9 cellular contexts compared by ENCODE assay signal in genomic region chr4:93199492-93199891, GRCh38.
DNase-seq lines count a peak whose midpoint lies in the region; ATAC-seq and TF ChIP-seq lines count a peak whose summit lies in the region.
"Had no signal": no experiment of that assay in that cellular context is flagged by ENCODE, and none has a peak within 500 bp of the region (broad histone marks: within the 10 kb centered on the region; RNA-seq: fewer than 3 reads in every experiment).

No MANE protein-coding gene starts in this region.

- H3K27ac Mint-ChIP-seq in endothelial cell (ENCODE audit: unreplicated experiment): no peak overlapping the region
- H3K27ac Mint-ChIP-seq in activated naive CD8-positive, alpha-beta T cell treated with anti-CD3 and anti-CD28 coated beads, Interleukin-2, amount 50 U/mL, for 24 hours: no peak overlapping the region
- H3K27ac Mint-ChIP-seq: IgD-negative memory B cell had no signal

- H3K4me1 Mint-ChIP-seq in endothelial cell (ENCODE audit: unreplicated experiment): peaks cover 15% of the 10 kb centered on the region
- H3K4me1 Mint-ChIP-seq in activated naive CD8-positive, alpha-beta T cell treated with anti-CD3 and anti-CD28 coated beads, Interleukin-2, amount 50 U/mL, for 24 hours: no peaks in the 10 kb centered on the region
- H3K4me1 Mint-ChIP-seq: IgD-negative memory B cell had no signal

- DNase-seq in ELF-1 (ENCODE audit: low read depth, low spot score) (peak; percentile 42), HPDE6-E6E7 (ENCODE audit: extremely low spot score) (peak; percentile 26), NCI-H82 treated with DMSO at 0.1 percent for 48 hours (lab: John Stamatoyannopoulos, UW; ENCODE audit: unreplicated experiment) (peak; percentile 45), endothelial cell (ENCODE audit: low spot score) (peak; percentile 16), non-pigmented ciliary epithelial cell (ENCODE audit: low read depth) (peak; percentile 13), nucleus accumbens (lab: John Stamatoyannopoulos, UW) (no peak)
- DNase-seq in activated naive CD8-positive, alpha-beta T cell treated with anti-CD3 and anti-CD28 coated beads, Interleukin-2, amount 50 U/mL, for 24 hours: no peak
- DNase-seq in activated CD8-positive, alpha-beta memory T cell treated with anti-CD3 and anti-CD28 coated beads, Interleukin-2, amount 50 U/mL, for 48 hours: no peak

- ATAC-seq in activated naive CD8-positive, alpha-beta T cell treated with anti-CD3 and anti-CD28 coated beads, Interleukin-2, amount 50 U/mL, for 24 hours: no peak

- no peaks in the 10 kb centered on the region for H3K27me3 Mint-ChIP-seq in endothelial cell (ENCODE audit: unreplicated experiment)
- no peaks in the 10 kb centered on the region for H3K27me3 Mint-ChIP-seq in activated naive CD8-positive, alpha-beta T cell treated with anti-CD3 and anti-CD28 coated beads, Interleukin-2, amount 50 U/mL, for 24 hours
- H3K27me3 Mint-ChIP-seq: IgD-negative memory B cell had no signal

- peak; percentile 41 for TF ChIP-seq CTCF in endothelial cell (IDR thresholded peaks at IDR 0.05; ENCODE audit: unreplicated experiment)

- H3K36me3 Mint-ChIP-seq in endothelial cell (ENCODE audit: low read depth, unreplicated experiment): no peaks in the 10 kb centered on the region
- H3K36me3 Mint-ChIP-seq in activated naive CD8-positive, alpha-beta T cell treated with anti-CD3 and anti-CD28 coated beads, Interleukin-2, amount 50 U/mL, for 24 hours (ENCODE audit: low read depth): no peaks in the 10 kb centered on the region
- H3K36me3 Mint-ChIP-seq: IgD-negative memory B cell had no signal

- no peaks in the 10 kb centered on the region for H3K9me3 Mint-ChIP-seq in endothelial cell (ENCODE audit: unreplicated experiment)
- no peaks in the 10 kb centered on the region for H3K9me3 Mint-ChIP-seq in activated naive CD8-positive, alpha-beta T cell treated with anti-CD3 and anti-CD28 coated beads, Interleukin-2, amount 50 U/mL, for 24 hours

- no peak overlapping the region for H3K4me3 Mint-ChIP-seq in endothelial cell (ENCODE audit: unreplicated experiment)
- no peak overlapping the region for H3K4me3 Mint-ChIP-seq in activated naive CD8-positive, alpha-beta T cell treated with anti-CD3 and anti-CD28 coated beads, Interleukin-2, amount 50 U/mL, for 24 hours
- H3K4me3 Mint-ChIP-seq: IgD-negative memory B cell had no signal

Comparison
In these comparisons a context has a peak if more than half of its experiments do, and no peak if none do; other contexts are left out.
1. DNase-seq: peak in ELF-1 (single experiment), HPDE6-E6E7 (single experiment), NCI-H82 treated with DMSO at 0.1 percent for 48 hours (single experiment), endothelial cell (single experiment) and non-pigmented ciliary epithelial cell (single experiment); none in activated naive CD8-positive, alpha-beta T cell treated with anti-CD3 and anti-CD28 coated beads, Interleukin-2, amount 50 U/mL, for 24 hours (single experiment), nucleus accumbens (0 of 56) and activated CD8-positive, alpha-beta memory T cell treated with anti-CD3 and anti-CD28 coated beads, Interleukin-2, amount 50 U/mL, for 48 hours (single experiment).